Comparison of ENCODE assay signal across 1 cellular context in genomic region chr6:53293691-53294090, GRCh38.
TF ChIP-seq lines count a peak whose summit lies in the region.

No MANE protein-coding gene starts in this region.

TF ChIP-seq in K562, 482 proteins besides CTCF, POLR2A, EP300 and RAD21 (continued from another document):
- TF ChIP-seq PTRF (tag; IDR thresholded peaks at IDR 0.05) (no peak), ZNF79 (CRISPR knock-in tag; IDR thresholded peaks at IDR 0.05; ENCODE audit: low read depth) (no peak), CHD1 (IDR thresholded peaks at IDR 0.05; ENCODE audit: low read length) (no peak), CC2D1A (IDR thresholded peaks at IDR 0.05) (no peak), ZNF57 (CRISPR knock-in tag; IDR thresholded peaks at IDR 0.05) (no peak), SOX6 (IDR thresholded peaks at IDR 0.05) (no peak), ASH1L (IDR thresholded peaks at IDR 0.05; ENCODE audit: borderline replicate concordance, low read depth, partially characterized antibody) (no peak), CBX2 (IDR thresholded peaks at IDR 0.05; ENCODE audit: insufficient read depth, low read length, poor library complexity, severe bottlenecking) (no peak), NELFE (IDR thresholded peaks at IDR 0.05; ENCODE audit: insufficient read depth, insufficient read length) (no peak), MAFF (IDR thresholded peaks at IDR 0.05; ENCODE audit: low read length) (no peak), HDAC8 (tag; IDR thresholded peaks at IDR 0.05) (no peak)
